ENCODE assay signal across 11 cellular contexts in genomic region chr11:5620606-5621521, GRCh38. TPM values are rescaled to one million over a fixed set of nuclear protein-coding genes. Genes with fewer than 3 reads are reported as not detected.
DNase-seq lines count a peak whose midpoint lies in the region; ATAC-seq, FAIRE-seq and TF ChIP-seq lines count a peak whose summit lies in the region.
"Had no signal": no experiment of that assay in that cellular context is flagged by ENCODE, and none has a peak within 500 bp of the region (broad histone marks: within the 10 kb centered on the region; RNA-seq: fewer than 3 reads in every experiment).

No MANE protein-coding gene starts in this region.

- no peaks in the 10 kb centered on the region for H3K27me3 ChIP-seq in ascending aorta
- no peaks in the 10 kb centered on the region for H3K27me3 ChIP-seq in hepatocyte
- no peaks in the 10 kb centered on the region for H3K27me3 ChIP-seq in small intestine (ENCODE audit: control insufficient read depth in 2 of 2, insufficient read depth in 2 of 2, low read length in 2 of 2)
- no peaks in the 10 kb centered on the region for H3K27me3 ChIP-seq in neuronal stem cell (ENCODE audit: control insufficient read depth in 3 of 3, insufficient read depth in 3 of 3, low read depth in 1 of 3, low read length in 3 of 3)

- H2AK5ac ChIP-seq in neuronal stem cell (ENCODE audit: low read depth, low read length) = no peak overlapping the region

- H2BK12ac ChIP-seq in neuronal stem cell (ENCODE audit: low read length) = no peak overlapping the region

- H3K36me3 ChIP-seq in ascending aorta (no peaks in the 10 kb centered on the region), hepatocyte (replicated peaks; ENCODE audit: insufficient read depth, low read depth) (no peaks in the 10 kb centered on the region), small intestine (ENCODE audit: control insufficient read depth in 2 of 2, insufficient read depth in 2 of 2, low read length in 2 of 2) (no peaks in the 10 kb centered on the region), neuronal stem cell (replicated peaks in 1 of 2; ENCODE audit: control insufficient read depth in 2 of 2, insufficient read depth in 2 of 2, low read length in 2 of 2) (no peaks in the 10 kb centered on the region)

- no peaks in the 10 kb centered on the region for H3K27me3 Mint-ChIP-seq in WTC11 (ENCODE audit: low read depth)

- POLR2A ChIA-PET in WTC11 (lab: Charles Lee) = no interaction called here

- no peak for FAIRE-seq in small intestine (lab: Jason Lieb, UNC)

- no peak overlapping the region for H2BK15ac ChIP-seq in neuronal stem cell (ENCODE audit: low read length)

- H3K79me2 ChIP-seq in hepatocyte = no peaks in the 10 kb centered on the region

- no peak overlapping the region for H2BK5ac ChIP-seq in neuronal stem cell (ENCODE audit: low read length)

- H3K4me2 ChIP-seq in hepatocyte (peak overlapping the region; percentile 65), neuronal stem cell (ENCODE audit: insufficient read depth, low read length, poor library complexity, severe bottlenecking) (no peak overlapping the region)

- intact Hi-C loops in ascending aorta (cut with DNase I) = loop anchor here (5.0 kb wide), 1 partner anchor 61 kb away; no protein-coding TSS in a partner anchor

- H2AFZ ChIP-seq in hepatocyte = peak overlapping the region; percentile 20
- no peak overlapping the region for H2AFZ ChIP-seq in neuronal stem cell (ENCODE audit: low read length)

- no peak overlapping the region for H3K9ac ChIP-seq in neuronal stem cell (ENCODE audit: low read depth, low read length, poor library complexity)

- no peak overlapping the region for H3K27ac Mint-ChIP-seq in WTC11

- no peaks in the 10 kb centered on the region for H3K79me1 ChIP-seq in neuronal stem cell (ENCODE audit: low read depth, low read length)

- ATAC-seq in GM21390 (IDR thresholded peaks at IDR 0.05; ENCODE audit: unreplicated experiment) (no peak), GM21717 (IDR thresholded peaks at IDR 0.05; ENCODE audit: unreplicated experiment) (no peak), WTC11 (no peak)

- H4K8ac ChIP-seq in neuronal stem cell (ENCODE audit: low read depth, low read length) = no peak overlapping the region

- no peak overlapping the region for H3K18ac ChIP-seq in neuronal stem cell (ENCODE audit: low read length)

- H4K91ac ChIP-seq in neuronal stem cell (ENCODE audit: low read depth, low read length, poor library complexity) = no peak overlapping the region

- H3K9me3 ChIP-seq in ascending aorta = no peaks in the 10 kb centered on the region
- no peaks in the 10 kb centered on the region for H3K9me3 ChIP-seq in hepatocyte (ENCODE audit: low read depth)
- H3K9me3 ChIP-seq in small intestine (ENCODE audit: control insufficient read depth, low read depth) = no peaks in the 10 kb centered on the region
- H3K9me3 ChIP-seq in neuronal stem cell (replicated peaks in 1 of 2; ENCODE audit: control insufficient read depth in 2 of 2, insufficient read depth in 1 of 2, low read depth in 1 of 2, low read length in 2 of 2) = no peaks in the 10 kb centered on the region

- H3K4me3 Mint-ChIP-seq in WTC11 = no peak overlapping the region

- 29% methylated on average over 3 of the region's 3 CpGs for WGBS in hepatocyte (ENCODE audit: low lambda C conversion rate, missing lambda C conversion rate)
- 17 to 40% (median 39%) methylated on average over 3 of the region's 3 CpGs for WGBS in small intestine, 3 donors
- no CpG with 5 or more reads among the region's 3 CpGs for WGBS in neuronal stem cell (ENCODE audit: extremely low coverage in 2 of 2, insufficient read length in 2 of 2, insufficient replicate concordance in 1 of 2), 2 donors

- no peak overlapping the region for H3K4ac ChIP-seq in neuronal stem cell (ENCODE audit: low read length)

- H2BK120ac ChIP-seq in neuronal stem cell (ENCODE audit: low read depth, low read length) = no peak overlapping the region

- CTCF ChIA-PET in WTC11 (lab: Charles Lee) = interaction anchor here (1.5 kb wide), 1 partner anchor 21 kb away, joined by 4 read pairs; no protein-coding TSS in a partner anchor

- H3K23ac ChIP-seq in neuronal stem cell (ENCODE audit: low read depth, low read length, poor library complexity) = no peak overlapping the region

- no peak overlapping the region for H3K14ac ChIP-seq in neuronal stem cell (ENCODE audit: low read length)

- no peaks in the 10 kb centered on the region for H4K20me1 ChIP-seq in hepatocyte (ENCODE audit: insufficient read depth, poor library complexity, severe bottlenecking)

- peaks cover 0 to 19% of the 10 kb centered on the region in 2 donors for H3K4me1 ChIP-seq in ascending aorta
- H3K4me1 ChIP-seq in hepatocyte (ENCODE audit: insufficient read depth) = peaks cover 31% of the 10 kb centered on the region
- peaks cover 6 to 11% of the 10 kb centered on the region in 2 donors for H3K4me1 ChIP-seq in small intestine (ENCODE audit: control insufficient read depth in 2 of 2, insufficient read depth in 1 of 2, low read depth in 1 of 2, low read length in 1 of 2)
- H3K4me1 ChIP-seq in neuronal stem cell (ENCODE audit: control insufficient read depth in 2 of 2, insufficient read depth in 1 of 2, low read depth in 1 of 2, low read length in 2 of 2) = peaks cover 3 to 7% of the 10 kb centered on the region in 2 donors

- H3K27ac ChIP-seq in ascending aorta = peak overlapping the region; percentile 33 to 60
- peak overlapping the region; percentile 84 for H3K27ac ChIP-seq in hepatocyte
- H3K27ac ChIP-seq in small intestine (ENCODE audit: low read depth in 1 of 2, low read length in 1 of 2) = peak overlapping the region in 1 of 2 donors; percentile 26
- H3K27ac ChIP-seq in neuronal stem cell (replicated peaks; ENCODE audit: low read length) = no peak overlapping the region

- no peaks in the 10 kb centered on the region for H3K36me3 Mint-ChIP-seq in WTC11

- no peak for TF ChIP-seq CTCF in ascending aorta (IDR thresholded peaks at IDR 0.05)
- no peak for TF ChIP-seq CTCF in hepatocyte (IDR thresholded peaks at IDR 0.05; ENCODE audit: poor library complexity)
- no peak for TF ChIP-seq CTCF in WTC11 (IDR thresholded peaks at IDR 0.05)

- no peaks in the 10 kb centered on the region for H3K9me2 ChIP-seq in hepatocyte (replicated peaks; ENCODE audit: insufficient read depth)

- no peaks in the 10 kb centered on the region for H3K9me3 Mint-ChIP-seq in WTC11

- peaks cover 46% of the 10 kb centered on the region for H3K4me1 Mint-ChIP-seq in WTC11

- DNase-seq in HCEC 1CT = peak; percentile 91
- DNase-seq in ascending aorta (ENCODE audit: low spot score in 2 of 2) = no peak
- peak; percentile 73 for DNase-seq in hepatocyte (ENCODE audit: low spot score)
- peak; percentile 74 for DNase-seq in small intestine
- no peak for DNase-seq in neuronal stem cell (ENCODE audit: low spot score)
- no peak for DNase-seq in WTC11 (ENCODE audit: low spot score)
- DNase-seq: caudate nucleus, midbrain, NCI-H2081 had no signal

- H3K4me3 ChIP-seq in ascending aorta (peak overlapping the region in 1 of 2 donors; percentile 3), hepatocyte (no peak overlapping the region), small intestine (ENCODE audit: low read depth in 1 of 2, low read length in 2 of 2) (no peak overlapping the region), neuronal stem cell (ENCODE audit: low read length in 2 of 2) (no peak overlapping the region)

TF ChIP-seq in WTC11, 78 proteins besides CTCF, POLR2A, EP300 and RAD21 (continues in another document):
- TF ChIP-seq RELA (CRISPR knock-in tag; IDR thresholded peaks at IDR 0.05; ENCODE audit: borderline replicate concordance) = no peak
- TF ChIP-seq ZNF416 (CRISPR knock-in tag; IDR thresholded peaks at IDR 0.05) = no peak
- TF ChIP-seq, protein P1, sequence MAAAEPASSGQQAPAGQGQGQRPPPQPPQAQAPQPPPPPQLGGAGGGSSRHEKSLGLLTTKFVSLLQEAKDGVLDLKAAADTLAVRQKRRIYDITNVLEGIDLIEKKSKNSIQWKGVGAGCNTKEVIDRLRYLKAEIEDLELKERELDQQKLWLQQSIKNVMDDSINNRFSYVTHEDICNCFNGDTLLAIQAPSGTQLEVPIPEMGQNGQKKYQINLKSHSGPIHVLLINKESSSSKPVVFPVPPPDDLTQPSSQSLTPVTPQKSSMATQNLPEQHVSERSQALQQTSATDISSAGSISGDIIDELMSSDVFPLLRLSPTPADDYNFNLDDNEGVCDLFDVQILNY (CRISPR knock-in tag; IDR thresholded peaks at IDR 0.05) = no peak
- TF ChIP-seq ZNF423 (CRISPR knock-in tag; IDR thresholded peaks at IDR 0.05) = no peak
- TF ChIP-seq CREB1 (CRISPR knock-in tag; IDR thresholded peaks at IDR 0.05) = no peak
- TF ChIP-seq NFATC4 (CRISPR knock-in tag; IDR thresholded peaks at IDR 0.05) = no peak
- no peak for TF ChIP-seq ZNF232 (CRISPR knock-in tag; IDR thresholded peaks at IDR 0.05)
- TF ChIP-seq, protein P2, sequence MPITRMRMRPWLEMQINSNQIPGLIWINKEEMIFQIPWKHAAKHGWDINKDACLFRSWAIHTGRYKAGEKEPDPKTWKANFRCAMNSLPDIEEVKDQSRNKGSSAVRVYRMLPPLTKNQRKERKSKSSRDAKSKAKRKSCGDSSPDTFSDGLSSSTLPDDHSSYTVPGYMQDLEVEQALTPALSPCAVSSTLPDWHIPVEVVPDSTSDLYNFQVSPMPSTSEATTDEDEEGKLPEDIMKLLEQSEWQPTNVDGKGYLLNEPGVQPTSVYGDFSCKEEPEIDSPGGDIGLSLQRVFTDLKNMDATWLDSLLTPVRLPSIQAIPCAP (CRISPR knock-in tag; IDR thresholded peaks at IDR 0.05) = no peak
- no peak for TF ChIP-seq SMAD3 (CRISPR knock-in tag; IDR thresholded peaks at IDR 0.05; ENCODE audit: borderline replicate concordance)
- no peak for TF ChIP-seq ZNF121 (CRISPR knock-in tag; IDR thresholded peaks at IDR 0.05)
- TF ChIP-seq, protein P3, sequence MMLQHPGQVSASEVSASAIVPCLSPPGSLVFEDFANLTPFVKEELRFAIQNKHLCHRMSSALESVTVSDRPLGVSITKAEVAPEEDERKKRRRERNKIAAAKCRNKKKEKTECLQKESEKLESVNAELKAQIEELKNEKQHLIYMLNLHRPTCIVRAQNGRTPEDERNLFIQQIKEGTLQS (CRISPR knock-in tag; conservative IDR thresholded peaks at IDR 0.05) = no peak

RNA-seq across cellular contexts. Expression of gene TRIM34, which starts 3.9 kb away (rescaled TPM):
- total RNA-seq in ascending aorta (not detected), hepatocyte (10.5 and 14.6 TPM in 2 replicates), WTC11 (2021) (0.66 to 1.6 TPM (median 0.71 TPM) in 3 replicates)
- polyA plus RNA-seq in hepatocyte (2.7 and 3.6 TPM in 2 replicates), small intestine (1 to 10 TPM; 4.1 to 8.1 (median 6.9) TPM)
- 2.9 TPM for polyA plus RNA-seq in neuronal stem cell (2013, experiment 1 of 2)
- 2.3 TPM for polyA plus RNA-seq in neuronal stem cell (2013, experiment 2 of 2)

RNA-seq across cellular contexts. Expression of gene TRIM6, which starts 24.4 kb away (rescaled TPM):
- total RNA-seq in ascending aorta (0.64 TPM), hepatocyte (6.6 and 10.7 TPM in 2 replicates), WTC11 (2021) (25.4 to 30.2 TPM (median 30.0 TPM) in 3 replicates)
- polyA plus RNA-seq in hepatocyte (4.3 and 8.0 TPM in 2 replicates), small intestine (1 to 10 TPM in 1 of 3 donors, under 1 TPM in 1, not detected in 1; 0.54 to 1.1 TPM)
- 4.8 TPM for polyA plus RNA-seq in neuronal stem cell (2013, experiment 1 of 2)
- 4.5 TPM for polyA plus RNA-seq in neuronal stem cell (2013, experiment 2 of 2)

RNA-seq across cellular contexts. Expression of gene OR52B6, which starts 40.2 kb away (rescaled TPM):
- total RNA-seq in ascending aorta = not detected
- not detected in 2 replicates for total RNA-seq in hepatocyte
- not detected in 2 replicates for polyA plus RNA-seq in hepatocyte
- polyA plus RNA-seq in small intestine = not detected
- not detected for polyA plus RNA-seq in neuronal stem cell (2013, experiment 1 of 2)
- not detected for polyA plus RNA-seq in neuronal stem cell (2013, experiment 2 of 2)
- not detected in 3 replicates for total RNA-seq in WTC11 (2021)

Comparison
In these comparisons a context has a peak if more than half of its experiments do, and no peak if none do; other contexts are left out.
1. DNase-seq: peak in HCEC 1CT (single experiment), hepatocyte (single experiment) and small intestine (single experiment); none in ascending aorta (0 of 2), neuronal stem cell (single experiment) and WTC11 (single experiment).